ENCODE assay signal across 8 cellular contexts in the genomic region with DNA sequence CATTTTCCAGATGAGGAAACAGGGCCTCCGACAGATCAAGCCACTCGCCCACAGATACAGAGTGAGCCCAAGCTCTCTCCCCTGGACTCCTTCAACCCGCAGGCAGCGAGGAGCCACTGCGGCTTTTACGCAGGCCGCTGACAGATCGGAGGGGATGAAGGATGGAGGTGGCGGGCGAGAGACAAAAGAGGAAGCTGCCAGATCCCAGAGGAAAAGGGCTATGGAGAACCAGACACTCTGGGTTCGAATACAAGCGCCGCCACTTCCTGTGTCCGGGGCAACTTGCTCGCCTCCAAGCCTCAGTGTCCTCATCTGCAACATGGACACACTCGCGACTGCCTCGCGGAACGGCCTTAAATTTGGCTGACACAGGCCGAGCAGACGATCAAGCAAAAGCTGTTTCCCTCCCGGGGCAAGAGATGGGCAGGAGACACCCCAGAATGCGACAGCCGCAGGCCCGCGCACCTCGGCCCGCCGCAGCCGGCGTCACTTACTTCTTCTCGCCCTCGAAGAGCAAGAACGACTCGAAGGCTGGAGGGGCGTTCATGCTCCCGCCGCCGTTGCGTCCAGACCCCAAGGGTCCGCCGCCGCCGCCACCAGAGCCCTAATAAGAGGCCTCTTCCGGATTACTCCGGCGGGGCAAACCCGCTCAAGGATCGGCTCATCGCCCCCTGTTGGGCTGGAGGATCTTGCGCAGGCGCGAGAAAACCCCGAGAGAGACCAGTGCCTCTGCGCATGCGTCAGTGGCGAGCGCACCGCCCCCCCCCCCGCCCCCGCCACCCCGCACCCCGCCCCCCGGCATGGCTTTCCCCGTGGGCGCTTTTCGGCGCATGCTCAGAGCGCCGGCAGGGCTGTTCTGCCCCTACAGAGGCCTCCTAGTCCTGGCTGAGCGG. TPM values are rescaled to one million over a fixed set of nuclear protein-coding genes. Genes with fewer than 3 reads are reported as not detected.
DNase-seq lines count a peak whose midpoint lies in the region; ATAC-seq, FAIRE-seq and TF ChIP-seq lines count a peak whose summit lies in the region.
"Not testable (repeated sequence)": the region's sequence is repeated elsewhere in the genome, so short reads cannot be mapped to it uniquely, and the experiment has no call there.

A gene (minus strand): TSS at position 609 of the 893 bp plus-strand sequence. CDS start 62 bp downstream, at position 547.

- H3K27me3 ChIP-seq in HUES48 (ENCODE audit: control insufficient read depth, insufficient read depth, low read length); GM12878 (replicated peaks in 1 of 2; ENCODE audit: control insufficient read depth in 2 of 2, insufficient read depth in 2 of 2, low read length in 1 of 2); right atrium auricular region: not testable (repeated sequence)

- peak; percentile 94 for ATAC-seq in GM12878

- not testable (repeated sequence) for H2AFZ ChIP-seq in GM12878 (ENCODE audit: control insufficient read depth, low read depth, low read length)

- H3K79me2 ChIP-seq in GM12878 (ENCODE audit: control insufficient read depth, insufficient read depth, low read length): not testable (repeated sequence)

- H3K4me1 ChIP-seq in HUES48 (ENCODE audit: control insufficient read depth, insufficient read depth, low read length); GM12878 (ENCODE audit: control insufficient read depth, insufficient read depth, low read length); right atrium auricular region: not testable (repeated sequence)

- not testable (repeated sequence) for TF ChIP-seq EP300 in GM12878 (IDR thresholded peaks at IDR 0.05; ENCODE audit: borderline replicate concordance in 1 of 2, control insufficient read depth in 1 of 2, low read depth in 2 of 2, low read length in 2 of 2)

- in situ Hi-C loops in GM12878 (cut with MboI): not testable (repeated sequence)

- peak within 1 kb of the TSS; percentile 41 for H3K4me3 ChIP-seq in GM12864 (ENCODE audit: low read depth, low read length)
- H3K4me3 ChIP-seq in HUES48 (ENCODE audit: low read depth, low read length): peak within 1 kb of the TSS; percentile 47
- H3K4me3 ChIP-seq in GM12878: not testable (repeated sequence)
- H3K4me3 ChIP-seq in right atrium auricular region: peak within 1 kb of the TSS; percentile 60 to 62

- intact Hi-C loops in GM12878 (cut with micrococcal nuclease; ENCODE audit: unreplicated experiment): not testable (repeated sequence)

- H3K27ac ChIP-seq in HUES48 (ENCODE audit: low read depth, low read length); GM12878 (ENCODE audit: control insufficient read depth, insufficient read depth): not testable (repeated sequence)
- H3K27ac ChIP-seq in right atrium auricular region: peak within 1 kb of the TSS in 1 of 2 donors; percentile 48

- WGBS in GM12878 (ENCODE audit: insufficient coverage, insufficient replicate concordance, low lambda C conversion rate, missing lambda C conversion rate): 2% methylated on average over 23 of the region's 72 CpGs

- H3K36me3 ChIP-seq in HUES48 (ENCODE audit: control insufficient read depth, insufficient read depth, low read length); GM12878 (ENCODE audit: control insufficient read depth in 2 of 2, insufficient read depth in 2 of 2, low read length in 1 of 2); right atrium auricular region: not testable (repeated sequence)

- not testable (repeated sequence) for TF ChIP-seq POLR2A in H54 (IDR thresholded peaks at IDR 0.05; ENCODE audit: low read depth, low read length); GM12878 (IDR thresholded peaks at IDR 0.05; ENCODE audit: low read depth, low read length)

- SMC1A ChIA-PET in GM12878 (lab: Charles Lee; ENCODE audit: uncharacterized antibody, unreplicated experiment): not testable (repeated sequence)

- DNase-seq in GM12864 (ENCODE audit: low read depth); H54 (ENCODE audit: insufficient read length, low spot score); GM12878 (ENCODE audit: low read depth, low spot score): not testable (repeated sequence)
- DNase-seq in activated CD4-positive, alpha-beta T cell treated with anti-CD3 and anti-CD28 coated beads for 1 hour: peak; percentile 88
- DNase-seq in right atrium auricular region (ENCODE audit: low spot score) (peak; percentile 96), pulmonary artery endothelial cell (ENCODE audit: low read depth, low spot score) (peak; percentile 26), stromal cell of bone marrow (ENCODE audit: low read depth) (peak; percentile 34)

- POLR2A ChIA-PET in GM12878 (lab: Charles Lee): not testable (repeated sequence)

- H3K9me3 ChIP-seq in HUES48 (ENCODE audit: control insufficient read depth, insufficient read depth, low read length); GM12878 (replicated peaks; ENCODE audit: control insufficient read depth, insufficient read depth, low read length); right atrium auricular region: not testable (repeated sequence)

- TF ChIP-seq CTCF in GM12864 (IDR thresholded peaks at IDR 0.05; ENCODE audit: low read depth, low read length, missing control alignments): not testable (repeated sequence)
- peak in 2 of 3 experiments; percentile 6 to 16; a peak in 1 of 6 replicates for TF ChIP-seq CTCF in GM12878 (IDR thresholded peaks at IDR 0.05 in 2 of 3, conservative IDR thresholded peaks at IDR 0.05 in 1 of 3; ENCODE audit: control insufficient read depth in 2 of 3, extremely low read depth in 1 of 3, insufficient read depth in 1 of 3, low read depth in 3 of 3, low read length in 3 of 3)
- peak; percentile 37 to 70 for TF ChIP-seq CTCF in right atrium auricular region (IDR thresholded peaks at IDR 0.05)

- BruUV-seq in GM12878 (replicated peaks; lab: Mats Ljungman, UMichigan): TSS peak; percentile 89

- TF ChIP-seq RAD21 in GM12878 (IDR thresholded peaks at IDR 0.05; ENCODE audit: insufficient read depth, low read depth, low read length): not testable (repeated sequence)

- H3K9ac ChIP-seq in HUES48 (ENCODE audit: low read depth, low read length); GM12878 (ENCODE audit: control insufficient read depth, insufficient read depth, low read length): not testable (repeated sequence)

- RAD21 ChIA-PET in GM12878 (lab: Charles Lee; ENCODE audit: unreplicated experiment): not testable (repeated sequence)

- not testable (repeated sequence) for H4K20me1 ChIP-seq in GM12878 (ENCODE audit: control insufficient read depth, insufficient read depth)

- CTCF ChIA-PET in GM12878 (lab: Yijun Ruan, JAX): interaction anchor here (0.7 kb wide), 1 partner anchor 14 kb away, joined by 3 read pairs; a partner anchor contains a TSS

- FAIRE-seq in H54 (lab: Jason Lieb, UNC): peak; percentile 75
- not testable (repeated sequence) for FAIRE-seq in GM12878 (lab: Jason Lieb, UNC)

- not testable (repeated sequence) for H3K4me2 ChIP-seq in GM12878 (ENCODE audit: control insufficient read depth, insufficient read depth)

TF ChIP-seq in GM12878, 131 proteins besides CTCF, POLR2A, EP300 and RAD21 (continues in another document):
- TF ChIP-seq BACH1 (IDR thresholded peaks at IDR 0.05; ENCODE audit: borderline replicate concordance) (peak; percentile 18; the same call in 1 of the 2 replicates), GABPA (IDR thresholded peaks at IDR 0.05; ENCODE audit: low read depth) (peak; percentile 75; the same call in 1 of the 2 replicates), TAF1 (IDR thresholded peaks at IDR 0.05; ENCODE audit: borderline replicate concordance, low read depth, low read length) (peak; percentile 43; the same call in 1 of the 2 replicates), CBFB (IDR thresholded peaks at IDR 0.05; ENCODE audit: low read depth) (0 out of 2 replicates have a peak, but pooled peaks have one; percentile 27), IKZF1 (conservative IDR thresholded peaks at IDR 0.05) (0 out of 2 replicates have a peak, but pooled peaks have one; percentile 22)
- TF ChIP-seq, protein P1, sequence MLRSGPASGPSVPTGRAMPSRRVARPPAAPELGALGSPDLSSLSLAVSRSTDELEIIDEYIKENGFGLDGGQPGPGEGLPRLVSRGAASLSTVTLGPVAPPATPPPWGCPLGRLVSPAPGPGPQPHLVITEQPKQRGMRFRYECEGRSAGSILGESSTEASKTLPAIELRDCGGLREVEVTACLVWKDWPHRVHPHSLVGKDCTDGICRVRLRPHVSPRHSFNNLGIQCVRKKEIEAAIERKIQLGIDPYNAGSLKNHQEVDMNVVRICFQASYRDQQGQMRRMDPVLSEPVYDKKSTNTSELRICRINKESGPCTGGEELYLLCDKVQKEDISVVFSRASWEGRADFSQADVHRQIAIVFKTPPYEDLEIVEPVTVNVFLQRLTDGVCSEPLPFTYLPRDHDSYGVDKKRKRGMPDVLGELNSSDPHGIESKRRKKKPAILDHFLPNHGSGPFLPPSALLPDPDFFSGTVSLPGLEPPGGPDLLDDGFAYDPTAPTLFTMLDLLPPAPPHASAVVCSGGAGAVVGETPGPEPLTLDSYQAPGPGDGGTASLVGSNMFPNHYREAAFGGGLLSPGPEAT (IDR thresholded peaks at IDR 0.05; ENCODE audit: low read depth): 0 out of 2 replicates have a peak, but pooled peaks have one; percentile 20

RNA-seq across cellular contexts. Expression of the gene that starts here (rescaled TPM):
- total RNA-seq in GM12878 (2013; cell fraction: nucleolus; rRNA removed): 18.6 and 25.8 TPM in 2 replicates
- total RNA-seq in GM12878 (2014; rRNA removed): 66.3 and 73.5 TPM in 2 replicates
- 73.8 and 78.0 TPM in 2 replicates for total RNA-seq in GM12878 (2014; rRNA removed; fragmentation: Illumina TruSeq; extraction: Trizol)
- 47.8 and 49.2 TPM in 2 replicates for total RNA-seq in GM12878 (2021)
- polyA plus RNA-seq in GM12878 (2011; ENCODE audit: low read depth): 14.7 TPM
- polyA plus RNA-seq in GM12878 (2011; rRNA removed): 39.8 and 76.8 TPM in 2 replicates
- 90.1 and 134 TPM in 2 replicates for polyA plus RNA-seq in GM12878 (2011; cell fraction: cytosol; rRNA removed)
- polyA plus RNA-seq in GM12878 (2011; cell fraction: nucleus; rRNA removed): 55.3 and 57.1 TPM in 2 replicates
- 68.0 and 85.8 TPM in 2 replicates for polyA plus RNA-seq in GM12878 (2012)
- 83.8 and 119 TPM in 2 replicates for polyA plus RNA-seq in GM12878 (2014; fragmentation: Illumina TruSeq; extraction: Trizol)
- 10 to 100 TPM; 16.4 to 43.4 TPM for polyA plus RNA-seq in GM12878 (2014; fragmentation: Nextera tagmentation; extraction: Ambion mirVana)
- polyA plus RNA-seq in GM12878 (2014; rRNA removed): 99.6 and 105 TPM in 2 replicates
- 100 to 1,000 TPM; 110 to 116 TPM for polyA plus RNA-seq in GM12878 (2016; fragmentation: Nextera tagmentation; extraction: Ambion mirVana)
- 16.8 and 42.1 TPM in 2 replicates for polyA minus RNA-seq in GM12878 (2011; rRNA and poly(A)+ RNA removed)
- 11.5 and 15.6 TPM in 2 replicates for polyA minus RNA-seq in GM12878 (2011; cell fraction: cytosol; rRNA and poly(A)+ RNA removed)
- 67.7 and 94.0 TPM in 2 replicates for polyA minus RNA-seq in GM12878 (2011; cell fraction: nucleus; rRNA and poly(A)+ RNA removed)
- total RNA-seq in right atrium auricular region: 10 to 100 TPM; 19.2 to 34.8 TPM
- total RNA-seq in pulmonary artery endothelial cell: 38.6 and 42.0 TPM in 2 replicates
